26 cellular contexts compared by ENCODE assay signal in genomic region chr4:160537681-160538080, GRCh38.
DNase-seq lines count a peak whose midpoint lies in the region; FAIRE-seq and TF ChIP-seq lines count a peak whose summit lies in the region.
"Had no signal": no experiment of that assay in that cellular context is flagged by ENCODE, and none has a peak within 500 bp of the region (broad histone marks: within the 10 kb centered on the region; RNA-seq: fewer than 3 reads in every experiment).

No MANE protein-coding gene starts in this region.

- TF ChIP-seq CTCF in bronchial epithelial cell (IDR thresholded peaks at IDR 0.05; ENCODE audit: insufficient read depth, low read length, severe bottlenecking) (no peak), ascending aorta (IDR thresholded peaks at IDR 0.05) (no peak)

- no peak overlapping the region for H3K27ac ChIP-seq in ascending aorta
- H3K27ac ChIP-seq: A549; BLaER1 treated with 17β-estradiol and CSF1 and Interleukin-3, amounts not matched to agents 10 nM and 100 nM; GM23248 had no signal

- FAIRE-seq in bronchial epithelial cell (lab: Jason Lieb, UNC) = no peak
- FAIRE-seq: A549, D721Med, GM12878, GM19239, H1 had no signal

- H3K27me3 ChIP-seq in bronchial epithelial cell (ENCODE audit: control insufficient read depth, insufficient read depth, low read length) (no peaks in the 10 kb centered on the region), ascending aorta (no peaks in the 10 kb centered on the region)
- H3K27me3 ChIP-seq: BE2C; BLaER1 treated with 17β-estradiol and CSF1 and Interleukin-3, amounts not matched to agents 10 nM and 100 nM had no signal

- DNase-seq in HT1080 (ENCODE audit: low read depth) (peak; percentile 23), M059J (ENCODE audit: low read depth) (peak; percentile 0), bronchial epithelial cell (ENCODE audit: low read depth) (peak; percentile 5), NCI-H2227 (lab: John Stamatoyannopoulos, UW; ENCODE audit: unreplicated experiment) (no peak), KG1 (lab: John Stamatoyannopoulos, UW) (no peak), SW 1271 (lab: John Stamatoyannopoulos, UW) (no peak), ascending aorta (ENCODE audit: low spot score in 2 of 2) (no peak)
- DNase-seq: 8988T; ACHN; AML-193; BE2C; CD4-positive, alpha-beta T cell; CD8-positive, alpha-beta memory T cell; DMS 273 treated with DMSO at 0.1 percent for 48 hours; DMS79; EL; GDM1; GM23248; H7; HCEC 1CT had no signal

- H3K4me3 ChIP-seq in bronchial epithelial cell (ENCODE audit: low read depth, low read length) (no peak overlapping the region), ascending aorta (no peak overlapping the region)
- H3K4me3 ChIP-seq: A549; BLaER1 treated with 17β-estradiol and CSF1 and Interleukin-3, amounts not matched to agents 10 nM and 100 nM; GM12878; GM23248 had no signal

- intact Hi-C loops in ascending aorta (cut with DNase I) = no loop called here

- no peaks in the 10 kb centered on the region for H3K4me1 ChIP-seq in ascending aorta
- H3K4me1 ChIP-seq: A549; BE2C; BLaER1 treated with 17β-estradiol and CSF1 and Interleukin-3, amounts not matched to agents 10 nM and 100 nM had no signal

- H3K9me3 ChIP-seq in ascending aorta = no peaks in the 10 kb centered on the region
- H3K9me3 ChIP-seq: A549; BE2C; BLaER1 treated with 17β-estradiol and CSF1 and Interleukin-3, amounts not matched to agents 10 nM and 100 nM had no signal

- H3K36me3 ChIP-seq in bronchial epithelial cell (ENCODE audit: control insufficient read depth, insufficient read depth, low read length) = no peaks in the 10 kb centered on the region
- no peaks in the 10 kb centered on the region for H3K36me3 ChIP-seq in ascending aorta
- H3K36me3 ChIP-seq: BE2C; BLaER1 treated with 17β-estradiol and CSF1 and Interleukin-3, amounts not matched to agents 10 nM and 100 nM had no signal

Comparison
In these comparisons a context has a peak if more than half of its experiments do, and no peak if none do; other contexts are left out.
1. DNase-seq: peak in HT1080 (single experiment), M059J (single experiment) and bronchial epithelial cell (single experiment); none in NCI-H2227 (single experiment), KG1 (single experiment), SW 1271 (0 of 2) and ascending aorta (0 of 2).